In the genomic region with DNA sequence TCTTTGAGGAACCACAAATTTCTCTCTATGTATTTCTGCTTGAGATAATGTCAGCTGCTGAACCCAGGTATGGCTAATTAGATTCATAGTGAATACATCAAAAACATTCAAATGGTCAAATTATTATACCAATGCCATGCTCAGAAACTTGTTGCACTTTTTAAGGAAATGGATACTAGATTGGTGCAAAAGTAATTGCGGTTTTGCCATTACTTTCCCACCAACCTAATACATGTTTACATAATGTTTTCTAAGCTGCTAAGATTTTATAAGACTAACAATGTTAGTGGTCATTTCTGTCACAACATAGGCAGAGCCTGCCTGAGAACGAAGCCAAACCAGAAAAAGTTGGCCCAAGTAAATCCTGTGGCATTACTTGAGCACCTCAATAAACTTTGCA, we compare ENCODE assay signal across 8 cellular contexts.
"Had no signal": no experiment of that assay in that cellular context is flagged by ENCODE, and none has a peak within 500 bp of the region (broad histone marks: within the 10 kb centered on the region; RNA-seq: fewer than 3 reads in every experiment).

No MANE protein-coding gene starts in this region.

- H3K4me2 ChIP-seq: KMS-11 had no signal

- FAIRE-seq: HTR-8/SVneo, K562 had no signal

- H3K27ac ChIP-seq: HL-60, KMS-11 had no signal

- DNase-seq: IMR-90, Karpas-422, KBM-7, KG1 had no signal

- H3K9ac ChIP-seq: KMS-11 had no signal

- H3K4me3 ChIP-seq: K562 had no signal

- ATAC-seq: K562 had no signal
